13 cellular contexts compared by ENCODE assay signal in the genomic region with DNA sequence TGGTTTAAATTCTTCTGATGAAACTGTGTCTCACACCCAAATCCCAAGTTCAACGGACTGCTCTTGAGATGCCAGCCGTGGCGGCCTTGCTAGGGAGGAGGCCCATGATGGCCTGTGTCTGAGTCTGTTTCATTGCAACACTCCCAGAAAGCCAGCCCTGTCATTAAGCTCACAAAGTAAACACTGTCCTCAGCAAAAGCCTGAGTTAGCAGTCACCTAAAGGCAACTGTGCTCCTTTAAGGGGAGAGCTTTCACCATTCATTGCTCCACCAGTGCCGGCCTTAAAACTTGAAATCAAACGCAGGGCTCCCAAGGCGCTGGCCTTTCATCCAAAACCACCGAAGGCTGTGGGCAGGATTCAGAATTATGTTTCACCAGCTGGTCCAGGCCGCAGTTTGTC. TPM values are rescaled to one million over a fixed set of nuclear protein-coding genes. Genes with fewer than 3 reads are reported as not detected.
DNase-seq lines count a peak whose midpoint lies in the region; ATAC-seq and TF ChIP-seq lines count a peak whose summit lies in the region.
"Had no signal": no experiment of that assay in that cellular context is flagged by ENCODE, and none has a peak within 500 bp of the region (broad histone marks: within the 10 kb centered on the region; RNA-seq: fewer than 3 reads in every experiment).

No MANE protein-coding gene starts in this region.

- no peak overlapping the region for H3K14ac ChIP-seq in mesenchymal stem cell (ENCODE audit: low read length in 2 of 2)

- H3K27ac ChIP-seq in caudate nucleus (ENCODE audit: low read depth, low read length) (peak overlapping the region; percentile 8), mesenchymal stem cell (ENCODE audit: low read length, poor library complexity, severe bottlenecking) (no peak overlapping the region), transverse colon (peak overlapping the region; percentile 1 to 49 (median 29))
- H3K27ac ChIP-seq: vagina had no signal

- no peak for TF ChIP-seq POLR2A in transverse colon (IDR thresholded peaks at IDR 0.05)

- H4K8ac ChIP-seq in mesenchymal stem cell (ENCODE audit: low read length), result peak overlapping the region; percentile 59

- H2BK12ac ChIP-seq in mesenchymal stem cell (ENCODE audit: low read length in 2 of 2), result peak overlapping the region in 1 of 2 experiments; percentile 92

- H3K4me3 ChIP-seq in mesenchymal stem cell (ENCODE audit: insufficient read depth in 1 of 2, low read depth in 1 of 2, low read length in 2 of 2) (no peak overlapping the region), transverse colon (no peak overlapping the region)
- H3K4me3 ChIP-seq: vagina had no signal

- no peak overlapping the region for H3K4me3 Mint-ChIP-seq in naive thymus-derived CD8-positive, alpha-beta T cell
- H3K4me3 Mint-ChIP-seq: HFFc6 had no signal

- H3K27ac Mint-ChIP-seq in naive thymus-derived CD8-positive, alpha-beta T cell, result peak overlapping the region in 2 of 10 donors; percentile 32 to 34
- H3K27ac Mint-ChIP-seq: HFFc6 had no signal

- intact Hi-C loops in transverse colon (cut with DNase I; ENCODE audit: low total_unique reads), result no loop called here

- no peak overlapping the region for H2BK120ac ChIP-seq in mesenchymal stem cell (ENCODE audit: low read depth, low read length)

- no peak overlapping the region for H3K23ac ChIP-seq in mesenchymal stem cell (ENCODE audit: low read length in 2 of 2)

- H3K4me1 Mint-ChIP-seq in naive thymus-derived CD8-positive, alpha-beta T cell, result peaks cover 0 to 4% (median under 1%) of the 10 kb centered on the region in 4 donors

- H3K27me3 ChIP-seq in mesenchymal stem cell (ENCODE audit: control insufficient read depth in 1 of 2, insufficient read depth in 1 of 2, low read length in 2 of 2) (no peaks in the 10 kb centered on the region), transverse colon (no peaks in the 10 kb centered on the region)
- H3K27me3 ChIP-seq: vagina had no signal

- peaks cover 14% of the 10 kb centered on the region for H3K9me3 ChIP-seq in mesenchymal stem cell (ENCODE audit: control insufficient read depth, low read length)
- H3K9me3 ChIP-seq in transverse colon, result no peaks in the 10 kb centered on the region
- H3K9me3 ChIP-seq: vagina had no signal

- ATAC-seq in naive thymus-derived CD8-positive, alpha-beta T cell, result no peak

- H2BK15ac ChIP-seq in mesenchymal stem cell (ENCODE audit: low read depth, poor library complexity, severe bottlenecking), result peak overlapping the region; percentile 0

- H3K18ac ChIP-seq in mesenchymal stem cell (ENCODE audit: low read depth in 1 of 2, low read length in 2 of 2), result peak overlapping the region in 1 of 2 experiments; percentile 5

- H3K9ac ChIP-seq in mesenchymal stem cell (ENCODE audit: low read length), result no peak overlapping the region

- no peak overlapping the region for H3K4me2 ChIP-seq in mesenchymal stem cell (ENCODE audit: low read length, poor library complexity, severe bottlenecking)

- POLR2A ChIA-PET in naive thymus-derived CD8-positive, alpha-beta T cell (lab: Charles Lee), result interaction anchor here (0.6 to 1.4 kb wide), 2 partner anchors 11 to 21 kb away, joined by 5 to 6 read pairs; no protein-coding TSS in a partner anchor

- H2BK5ac ChIP-seq in mesenchymal stem cell (ENCODE audit: low read depth, low read length, poor library complexity, severe bottlenecking), result no peak overlapping the region

- no peaks in the 10 kb centered on the region for H3K79me1 ChIP-seq in mesenchymal stem cell (replicated peaks; ENCODE audit: low read length, poor library complexity, severe bottlenecking)

- H3K36me3 Mint-ChIP-seq in naive thymus-derived CD8-positive, alpha-beta T cell, result peaks cover 0 to 18% (median 6%) of the 10 kb centered on the region in 3 donors

- no peaks in the 10 kb centered on the region for H3K27me3 Mint-ChIP-seq in naive thymus-derived CD8-positive, alpha-beta T cell

- peak overlapping the region in 1 of 2 experiments; percentile 38 for H3K4ac ChIP-seq in mesenchymal stem cell (ENCODE audit: low read depth in 1 of 2, low read length in 2 of 2)

- peak overlapping the region; percentile 35 for H4K91ac ChIP-seq in mesenchymal stem cell (ENCODE audit: low read length)

- no peaks in the 10 kb centered on the region for H3K36me3 ChIP-seq in mesenchymal stem cell (ENCODE audit: control insufficient read depth in 1 of 2, insufficient read depth in 2 of 2, low read depth in 1 of 2, low read length in 2 of 2)
- H3K36me3 ChIP-seq in transverse colon, result no peaks in the 10 kb centered on the region
- H3K36me3 ChIP-seq: vagina had no signal

- peaks cover 5 to 25% (median 18%) of the 10 kb centered on the region in 9 donors for H3K9me3 Mint-ChIP-seq in naive thymus-derived CD8-positive, alpha-beta T cell

- 45% methylated on average over 8 of the region's 8 CpGs for WGBS in mesenchymal stem cell
- WGBS in transverse colon (ENCODE audit: low coverage in 1 of 2), 2 donors, result 44% methylated on average over 8 of the region's 8 CpGs; no CpG with 5 or more reads in 1 of the 2 donors

- H3K4me1 ChIP-seq in mesenchymal stem cell (ENCODE audit: control insufficient read depth, insufficient read depth, low read depth, low read length), result peaks cover 2% of the 10 kb centered on the region
- H3K4me1 ChIP-seq in transverse colon, result peaks cover 0 to 16% (median 6%) of the 10 kb centered on the region in 4 donors
- H3K4me1 ChIP-seq: vagina had no signal

- no peak for TF ChIP-seq CTCF in transverse colon (IDR thresholded peaks at IDR 0.05)

- DNase-seq in NCI-H748 (lab: John Stamatoyannopoulos, UW; ENCODE audit: unreplicated experiment) (peak; percentile 11), NCI-H748 treated with DMSO at 0.1 percent for 48 hours (lab: John Stamatoyannopoulos, UW) (no peak), caudate nucleus (lab: John Stamatoyannopoulos, UW) (no peak), mesenchymal stem cell (peak; percentile 82), transverse colon (peak; percentile 60), occipital lobe (lab: John Stamatoyannopoulos, UW) (no peak), NCI-H1694 (lab: John Stamatoyannopoulos, UW) (no peak)
- DNase-seq in naive thymus-derived CD8-positive, alpha-beta T cell, result no peak
- DNase-seq: DND-41; effector CD8-positive, alpha-beta T cell; HFFc6; NCI-H446 had no signal

- TF ChIP-seq EP300 in transverse colon (IDR thresholded peaks at IDR 0.05; ENCODE audit: low read depth), result no peak

- H2AFZ ChIP-seq in mesenchymal stem cell (ENCODE audit: low read depth, low read length), result peak overlapping the region; percentile 46

- H2AK5ac ChIP-seq in mesenchymal stem cell (ENCODE audit: low read length, severe bottlenecking), result no peak overlapping the region

- in situ Hi-C loops in transverse colon (cut with MboI; ENCODE audit: low pct_ligation_motif_present in 1 of 4, low pct_unique_long_range_greater_than_20kb in 1 of 4, low sequenced_read_pairs in 3 of 4), result no loop called here

RNA-seq across cellular contexts. Expression of gene PPP1CB, which starts 42.5 kb away (rescaled TPM):
- 80.9 TPM for polyA plus RNA-seq in mesenchymal stem cell (2013, experiment 1 of 2)
- polyA plus RNA-seq in mesenchymal stem cell (2013, experiment 2 of 2), result 88.4 TPM
- total RNA-seq in transverse colon, result 100 to 1,000 TPM; 132 to 245 (median 192) TPM
- total RNA-seq in occipital lobe, result 433 TPM
- 100 to 1,000 TPM; 165 to 166 TPM for total RNA-seq in naive thymus-derived CD8-positive, alpha-beta T cell
- polyA plus RNA-seq in naive thymus-derived CD8-positive, alpha-beta T cell, result 10 to 100 TPM; 63.1 to 85.7 (median 82.1) TPM

Comparison
In these comparisons a context has a peak if more than half of its experiments do, and no peak if none do; other contexts are left out.
1. DNase-seq: peak in NCI-H748 (single experiment), mesenchymal stem cell (single experiment) and transverse colon (single experiment); none in NCI-H748 treated with DMSO at 0.1 percent for 48 hours (single experiment), caudate nucleus (0 of 61), occipital lobe (single experiment), NCI-H1694 (single experiment) and naive thymus-derived CD8-positive, alpha-beta T cell (0 of 10).